20 cellular contexts compared by ENCODE assay signal in genomic region chr14:21215879-21216251, GRCh38. TPM values are rescaled to one million over a fixed set of nuclear protein-coding genes. Genes with fewer than 3 reads are reported as not detected.
DNase-seq lines count a peak whose midpoint lies in the region; ATAC-seq and TF ChIP-seq lines count a peak whose summit lies in the region.
"Had no signal": no experiment of that assay in that cellular context is flagged by ENCODE, and none has a peak within 500 bp of the region (broad histone marks: within the 10 kb centered on the region; RNA-seq: fewer than 3 reads in every experiment).

No MANE protein-coding gene starts in this region.

- peak overlapping the region; percentile 78 for H3K27ac Mint-ChIP-seq in stimulated activated naive CD8-positive, alpha-beta T cell treated with anti-CD3 and anti-CD28 coated beads, Interleukin-15, Interleukin-2, amounts not matched to agents 100 ng/mL and 50 ng/mL, for 24 hours
- peak overlapping the region; percentile 39 for H3K27ac Mint-ChIP-seq in activated CD8-positive, alpha-beta T cell treated with anti-CD3 and anti-CD28 coated beads, Interleukin-2, amount 10 ng/mL, durations not matched to agents 7 days and 5 days
- H3K27ac Mint-ChIP-seq in immature natural killer cell (peak overlapping the region; percentile 66 to 91 (median 83)), type B pancreatic cell (peak overlapping the region; percentile 40)

- no peak for TF ChIP-seq CTCF in type B pancreatic cell (conservative IDR thresholded peaks at IDR 0.05)

- H3K4me3 Mint-ChIP-seq in stimulated activated naive CD8-positive, alpha-beta T cell treated with anti-CD3 and anti-CD28 coated beads, Interleukin-15, Interleukin-2, amounts not matched to agents 100 ng/mL and 50 ng/mL, for 24 hours, result peak overlapping the region; percentile 46
- H3K4me3 Mint-ChIP-seq in activated CD8-positive, alpha-beta T cell treated with anti-CD3 and anti-CD28 coated beads, Interleukin-2, amount 10 ng/mL, durations not matched to agents 7 days and 5 days, result peak overlapping the region; percentile 10
- H3K4me3 Mint-ChIP-seq in immature natural killer cell (peak overlapping the region; percentile 62 to 81 (median 68)), type B pancreatic cell (no peak overlapping the region)

- CTCF ChIA-PET in activated CD8-positive, alpha-beta T cell treated with anti-CD3 and anti-CD28 coated beads, Interleukin-2, amount 10 ng/mL, durations not matched to agents 7 days and 5 days (lab: Charles Lee), result interaction anchor here (1.5 kb wide), 1 partner anchor 24 kb away, joined by 4 read pairs; no protein-coding TSS in a partner anchor

- H3K27me3 Mint-ChIP-seq in stimulated activated naive CD8-positive, alpha-beta T cell treated with anti-CD3 and anti-CD28 coated beads, Interleukin-15, Interleukin-2, amounts not matched to agents 100 ng/mL and 50 ng/mL, for 24 hours, result no peaks in the 10 kb centered on the region
- no peaks in the 10 kb centered on the region for H3K27me3 Mint-ChIP-seq in activated CD8-positive, alpha-beta T cell treated with anti-CD3 and anti-CD28 coated beads, Interleukin-2, amount 10 ng/mL, durations not matched to agents 7 days and 5 days (ENCODE audit: low read depth)
- H3K27me3 Mint-ChIP-seq in immature natural killer cell (ENCODE audit: low read depth in 3 of 3), result peaks cover 0 to 8% (median 2%) of the 10 kb centered on the region in 3 donors
- no peaks in the 10 kb centered on the region for H3K27me3 Mint-ChIP-seq in type B pancreatic cell

- H3K9me3 Mint-ChIP-seq in stimulated activated naive CD8-positive, alpha-beta T cell treated with anti-CD3 and anti-CD28 coated beads, Interleukin-15, Interleukin-2, amounts not matched to agents 100 ng/mL and 50 ng/mL, for 24 hours, result no peaks in the 10 kb centered on the region
- no peaks in the 10 kb centered on the region for H3K9me3 Mint-ChIP-seq in activated CD8-positive, alpha-beta T cell treated with anti-CD3 and anti-CD28 coated beads, Interleukin-2, amount 10 ng/mL, durations not matched to agents 7 days and 5 days (ENCODE audit: insufficient read depth)
- no peaks in the 10 kb centered on the region for H3K9me3 Mint-ChIP-seq in immature natural killer cell
- no peaks in the 10 kb centered on the region for H3K9me3 Mint-ChIP-seq in type B pancreatic cell

- peaks cover 88% of the 10 kb centered on the region for H3K4me1 Mint-ChIP-seq in stimulated activated naive CD8-positive, alpha-beta T cell treated with anti-CD3 and anti-CD28 coated beads, Interleukin-15, Interleukin-2, amounts not matched to agents 100 ng/mL and 50 ng/mL, for 24 hours (ENCODE audit: low read depth)
- peaks cover 51% of the 10 kb centered on the region for H3K4me1 Mint-ChIP-seq in activated CD8-positive, alpha-beta T cell treated with anti-CD3 and anti-CD28 coated beads, Interleukin-2, amount 10 ng/mL, durations not matched to agents 7 days and 5 days (ENCODE audit: low read depth)
- peaks cover 67 to 85% of the 10 kb centered on the region in 2 donors for H3K4me1 Mint-ChIP-seq in immature natural killer cell
- H3K4me1 Mint-ChIP-seq in type B pancreatic cell (ENCODE audit: unreplicated experiment), result peaks cover 15% of the 10 kb centered on the region

- H3K36me3 Mint-ChIP-seq in stimulated activated naive CD8-positive, alpha-beta T cell treated with anti-CD3 and anti-CD28 coated beads, Interleukin-15, Interleukin-2, amounts not matched to agents 100 ng/mL and 50 ng/mL, for 24 hours (ENCODE audit: low read depth), result peaks cover 91% of the 10 kb centered on the region
- H3K36me3 Mint-ChIP-seq in activated CD8-positive, alpha-beta T cell treated with anti-CD3 and anti-CD28 coated beads, Interleukin-2, amount 10 ng/mL, durations not matched to agents 7 days and 5 days (ENCODE audit: low read depth), result peaks cover 74% of the 10 kb centered on the region
- H3K36me3 Mint-ChIP-seq in immature natural killer cell (peaks cover 16 to 43% (median 26%) of the 10 kb centered on the region in 3 donors), type B pancreatic cell (peaks cover 48% of the 10 kb centered on the region)

- no peak for DNase-seq in stimulated activated naive CD8-positive, alpha-beta T cell treated with anti-CD3 and anti-CD28 coated beads, Interleukin-15, Interleukin-2, amounts not matched to agents 100 U/mL and 50 U/mL, for 24 hours
- no peak for DNase-seq in activated CD8-positive, alpha-beta T cell treated with anti-CD3 and anti-CD28 coated beads, Interleukin-2, amount 10 ng/mL, durations not matched to agents 7 days and 5 days
- DNase-seq in immature natural killer cell (no peak), type B pancreatic cell (ENCODE audit: extremely low spot score, unreplicated experiment) (no peak), DMS114 treated with DMSO at 0.1 percent for 48 hours (lab: John Stamatoyannopoulos, UW; ENCODE audit: unreplicated experiment) (no peak)
- DNase-seq in stimulated activated CD4-positive, alpha-beta T cell treated with anti-CD3 and anti-CD28 coated beads, Interleukin-2, amount 100 ng/mL, for 48 hours, result no peak
- DNase-seq: activated CD8-positive, alpha-beta memory T cell treated with anti-CD3 and anti-CD28 coated beads for 24 hours; adrenal gland; caudate nucleus; DMS79; hypothalamus; left cardiac atrium; NCI-H187 treated with DMSO at 0.1 percent for 48 hours; NCI-H510A; ovary; SHP77 treated with DMSO at 0.1 percent for 48 hours; T1000; trophoblast cell had no signal

- ATAC-seq in stimulated activated naive CD8-positive, alpha-beta T cell treated with anti-CD3 and anti-CD28 coated beads, Interleukin-15, Interleukin-2, amounts not matched to agents 100 U/mL and 50 U/mL, for 24 hours, result no peak
- peak; percentile 49 for ATAC-seq in activated CD8-positive, alpha-beta T cell treated with anti-CD3 and anti-CD28 coated beads, Interleukin-2, amount 10 ng/mL, durations not matched to agents 7 days and 5 days
- ATAC-seq in GM21786 (IDR thresholded peaks at IDR 0.05; ENCODE audit: unreplicated experiment), result no peak
- ATAC-seq: left cardiac atrium had no signal

- POLR2A ChIA-PET in activated CD8-positive, alpha-beta T cell treated with anti-CD3 and anti-CD28 coated beads, Interleukin-2, amount 10 ng/mL, durations not matched to agents 7 days and 5 days (lab: Charles Lee), result no interaction called here

RNA-seq across cellular contexts. Expression of gene HNRNPC, which starts 53.4 kb away (rescaled TPM):
- total RNA-seq in activated CD8-positive, alpha-beta T cell treated with anti-CD3 and anti-CD28 coated beads, Interleukin-2, amount 10 ng/mL, durations not matched to agents 7 days and 5 days, result 100 to 1,000 TPM; 768 to 782 TPM
- polyA plus RNA-seq in immature natural killer cell, result 100 to 1,000 TPM; 622 to 879 (median 758) TPM
- 474 and 692 TPM in 2 replicates for total RNA-seq in type B pancreatic cell (ENCODE audit: low replicate concordance)
